In the genomic region with DNA sequence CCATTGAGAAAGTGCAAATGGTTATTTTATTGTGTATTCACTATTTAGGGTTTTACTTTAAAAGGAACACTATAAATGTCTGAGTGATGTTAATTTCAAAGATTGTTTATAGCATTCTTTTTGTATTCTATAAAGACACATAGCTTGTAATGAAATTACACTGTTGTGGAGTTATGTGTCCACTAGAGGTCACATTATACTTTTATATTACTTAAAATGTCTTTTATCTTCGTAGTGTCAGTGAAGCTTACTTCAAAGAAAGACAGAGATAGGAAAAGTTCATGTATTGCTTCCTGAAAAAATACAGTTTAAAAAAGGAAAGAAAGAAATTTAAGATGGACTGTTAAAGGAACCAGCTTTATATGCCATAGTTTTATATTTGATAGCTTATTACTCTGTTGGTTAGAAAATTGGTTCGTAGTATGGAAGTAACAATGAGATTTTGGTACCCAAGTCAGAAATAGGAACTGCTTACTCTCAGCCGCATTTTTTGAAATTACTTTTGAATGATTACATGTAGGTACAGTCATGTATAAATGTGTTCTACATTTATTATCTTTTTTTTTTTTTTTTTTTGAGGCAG, we compare ENCODE assay signal across 8 cellular contexts. TPM values are rescaled to one million over a fixed set of nuclear protein-coding genes. Genes with fewer than 3 reads are reported as not detected.
DNase-seq lines count a peak whose midpoint lies in the region; ATAC-seq and TF ChIP-seq lines count a peak whose summit lies in the region.

No MANE protein-coding gene starts in this region.

- no peak overlapping the region for H3K27ac ChIP-seq in left lung

- TF ChIP-seq CTCF in LNCAP (IDR thresholded peaks at IDR 0.05) (peak; percentile 48; the same call in 1 of the 2 replicates), left lung (IDR thresholded peaks at IDR 0.05) (peak; percentile 48 to 53)

- no peaks in the 10 kb centered on the region for H3K27me3 ChIP-seq in left lung

- H3K4me3 ChIP-seq in left lung: no peak overlapping the region

- H3K9me3 ChIP-seq in left lung: no peaks in the 10 kb centered on the region

- intact Hi-C loops in left lung (cut with DNase I): loop anchor here in 1 of 2 donors (10.0 kb wide), 1 partner anchor 437 kb away; no protein-coding TSS in a partner anchor

- ATAC-seq in left lung (peak; percentile 79), HG03457 (IDR thresholded peaks at IDR 0.05; ENCODE audit: unreplicated experiment) (no peak), HG03521 (IDR thresholded peaks at IDR 0.05; ENCODE audit: unreplicated experiment) (no peak)

- no peaks in the 10 kb centered on the region for H3K36me3 ChIP-seq in left lung

- DNase-seq in ELR (ENCODE audit: low read depth): peak; percentile 61
- DNase-seq in amniotic epithelial cell (ENCODE audit: low read depth): peak; percentile 47
- DNase-seq in left lung: no peak
- DNase-seq in HK-2 (ENCODE audit: unreplicated experiment): no peak
- no peak for DNase-seq in effector CD4-positive, alpha-beta T cell

- no peaks in the 10 kb centered on the region for H3K4me1 ChIP-seq in left lung

RNA-seq across cellular contexts. Expression of gene APLF, which starts 20.5 kb away (rescaled TPM):
- 1 to 10 TPM; 3.6 to 4.3 TPM for total RNA-seq in left lung

RNA-seq across cellular contexts. Expression of gene FBXO48, which starts 20.8 kb away (rescaled TPM):
- 1 to 10 TPM; 1.5 TPM for total RNA-seq in left lung

Comparison
In these comparisons a context has a peak if more than half of its experiments do, and no peak if none do; other contexts are left out.
1. DNase-seq: peak in ELR (single experiment) and amniotic epithelial cell (single experiment); none in left lung (0 of 2), HK-2 (single experiment) and effector CD4-positive, alpha-beta T cell (single experiment).